Comparison of ENCODE assay signal across 25 cellular contexts in the genomic region with DNA sequence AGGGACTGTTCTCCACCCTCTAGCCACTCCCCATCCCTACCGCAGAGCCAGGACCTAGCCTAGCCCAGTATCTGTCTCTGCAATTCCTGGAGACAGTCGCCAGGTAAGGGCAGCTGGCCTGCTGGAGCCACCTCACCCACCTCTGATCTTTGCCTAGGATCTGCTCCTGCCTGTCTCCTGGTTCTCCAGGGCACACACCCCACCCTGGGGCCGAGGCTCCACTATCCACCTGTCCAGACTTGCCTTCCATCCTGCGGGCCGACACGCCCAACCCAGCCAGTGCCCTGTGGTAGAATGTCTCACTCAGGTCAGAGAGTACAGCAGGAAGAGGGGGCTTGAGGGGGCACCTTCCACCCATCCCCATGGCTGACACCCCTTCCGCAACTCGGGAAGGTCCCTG. TPM values are rescaled to one million over a fixed set of nuclear protein-coding genes. Genes with fewer than 3 reads are reported as not detected.
DNase-seq lines count a peak whose midpoint lies in the region; ATAC-seq and TF ChIP-seq lines count a peak whose summit lies in the region.
"Had no signal": no experiment of that assay in that cellular context is flagged by ENCODE, and none has a peak within 500 bp of the region (broad histone marks: within the 10 kb centered on the region; RNA-seq: fewer than 3 reads in every experiment).

No MANE protein-coding gene starts in this region.

- in situ Hi-C loops in transverse colon (cut with MboI; ENCODE audit: low pct_ligation_motif_present in 1 of 4, low pct_unique_long_range_greater_than_20kb in 1 of 4, low sequenced_read_pairs in 3 of 4) = loop anchor here in 1 of 4 donors (5.0 kb wide), 1 partner anchor 44 kb away; no protein-coding TSS in a partner anchor

- H3K36me3 ChIP-seq in RWPE2 (ENCODE audit: low read depth) (no peaks in the 10 kb centered on the region), esophagus squamous epithelium (no peaks in the 10 kb centered on the region), transverse colon (no peaks in the 10 kb centered on the region)
- H3K36me3 ChIP-seq: HAP-1, heart right ventricle had no signal

- WGBS in esophagus squamous epithelium, 2 donors = 39% methylated on average over 2 of the region's 8 CpGs; no CpG with 5 or more reads in 1 of the 2 donors
- WGBS in transverse colon (ENCODE audit: low coverage in 1 of 2), 2 donors = 81% methylated on average over 8 of the region's 8 CpGs; no CpG with 5 or more reads in 1 of the 2 donors

- H3K4me1 ChIP-seq in RWPE2 (ENCODE audit: insufficient read depth, poor library complexity, severe bottlenecking) (peaks cover 32% of the 10 kb centered on the region), esophagus squamous epithelium (peaks cover 38 to 86% (median 40%) of the 10 kb centered on the region in 3 donors), transverse colon (peaks cover 7 to 38% (median 21%) of the 10 kb centered on the region in 4 donors)
- H3K4me1 ChIP-seq: HAP-1 had no signal

- peaks cover 62% of the 10 kb centered on the region for H3K4me1 Mint-ChIP-seq in activated CD4-positive, alpha-beta T cell treated with anti-CD3 and anti-CD28 coated beads, Interleukin-2, amount 10 ng/mL, durations not matched to agents 7 days and 5 days
- peaks cover 41% of the 10 kb centered on the region for H3K4me1 Mint-ChIP-seq in activated CD4-positive, alpha-beta T cell treated with anti-CD3 and anti-CD28 coated beads for 36 hours

- POLR2A ChIA-PET in activated CD4-positive, alpha-beta T cell treated with anti-CD3 and anti-CD28 coated beads, Interleukin-2, amount 10 ng/mL, durations not matched to agents 7 days and 5 days (lab: Charles Lee) = no interaction called here
- POLR2A ChIA-PET in activated CD4-positive, alpha-beta T cell treated with anti-CD3 and anti-CD28 coated beads for 36 hours (lab: Charles Lee) = no interaction called here

- peaks cover 5% of the 10 kb centered on the region for H3K27me3 Mint-ChIP-seq in activated CD4-positive, alpha-beta T cell treated with anti-CD3 and anti-CD28 coated beads, Interleukin-2, amount 10 ng/mL, durations not matched to agents 7 days and 5 days
- H3K27me3 Mint-ChIP-seq in activated CD4-positive, alpha-beta T cell treated with anti-CD3 and anti-CD28 coated beads for 36 hours = no peaks in the 10 kb centered on the region

- no peak overlapping the region for H3K4me3 ChIP-seq in RWPE2 (ENCODE audit: severe bottlenecking)
- H3K4me3 ChIP-seq in esophagus squamous epithelium = no peak overlapping the region
- no peak overlapping the region for H3K4me3 ChIP-seq in transverse colon
- H3K4me3 ChIP-seq: HAP-1, heart right ventricle had no signal

- H3K9me3 Mint-ChIP-seq in activated CD4-positive, alpha-beta T cell treated with anti-CD3 and anti-CD28 coated beads, Interleukin-2, amount 10 ng/mL, durations not matched to agents 7 days and 5 days = no peaks in the 10 kb centered on the region
- H3K9me3 Mint-ChIP-seq in activated CD4-positive, alpha-beta T cell treated with anti-CD3 and anti-CD28 coated beads for 36 hours (ENCODE audit: low read depth) = no peaks in the 10 kb centered on the region
- H3K9me3 Mint-ChIP-seq: immature natural killer cell; stimulated activated memory B cell treated with anti-CD40 and anti-IgM and Interleukin-4, amounts not matched to agents 10 μg/mL and 1 μg/mL and 100 μg/mL, for 72 hours had no signal

- no peak overlapping the region for H3K4me3 Mint-ChIP-seq in activated CD4-positive, alpha-beta T cell treated with anti-CD3 and anti-CD28 coated beads, Interleukin-2, amount 10 ng/mL, durations not matched to agents 7 days and 5 days
- no peak overlapping the region for H3K4me3 Mint-ChIP-seq in activated CD4-positive, alpha-beta T cell treated with anti-CD3 and anti-CD28 coated beads for 36 hours
- H3K4me3 Mint-ChIP-seq: immature natural killer cell; stimulated activated memory B cell treated with anti-CD40 and anti-IgM and Interleukin-4, amounts not matched to agents 10 μg/mL and 1 μg/mL and 100 μg/mL, for 72 hours had no signal

- TF ChIP-seq POLR2A in esophagus squamous epithelium (IDR thresholded peaks at IDR 0.05) = no peak
- TF ChIP-seq POLR2A in transverse colon (IDR thresholded peaks at IDR 0.05) = no peak

- H3K27me3 ChIP-seq in RWPE2 (ENCODE audit: insufficient read depth, poor library complexity, severe bottlenecking) (no peaks in the 10 kb centered on the region), esophagus squamous epithelium (peaks cover 0 to 8% (median 0%) of the 10 kb centered on the region in 4 donors), transverse colon (no peaks in the 10 kb centered on the region)
- H3K27me3 ChIP-seq: heart right ventricle had no signal

- H3K27ac ChIP-seq in RWPE2 (ENCODE audit: poor library complexity, severe bottlenecking) = peak overlapping the region; percentile 42
- peak overlapping the region; percentile 80 to 88 (median 85) for H3K27ac ChIP-seq in esophagus squamous epithelium
- peak overlapping the region in 2 of 4 donors; percentile 22 to 60 for H3K27ac ChIP-seq in transverse colon
- H3K27ac ChIP-seq: heart right ventricle had no signal

- TF ChIP-seq CTCF in RWPE2 (IDR thresholded peaks at IDR 0.05; ENCODE audit: poor library complexity, severe bottlenecking) (no peak), esophagus squamous epithelium (IDR thresholded peaks at IDR 0.05) (no peak), transverse colon (IDR thresholded peaks at IDR 0.05) (no peak)

- DNase-seq in activated CD4-positive, alpha-beta T cell treated with anti-CD3 and anti-CD28 coated beads, Interleukin-2, amount 10 ng/mL, durations not matched to agents 7 days and 5 days = no peak
- DNase-seq in activated CD4-positive, alpha-beta T cell treated with anti-CD3 and anti-CD28 coated beads for 36 hours = no peak
- DNase-seq in RWPE2 (ENCODE audit: low spot score) (peak; percentile 91), esophagus squamous epithelium (lab: John Stamatoyannopoulos, UW) (no peak), transverse colon (peak; percentile 38)
- DNase-seq: activated effector memory CD4-positive, alpha-beta T cell treated with Interleukin-2 at 50 U/mL for 16 hours; amygdala; central memory CD4-positive, alpha-beta T cell; DMS153; GDM1; heart right ventricle; immature natural killer cell; MM.1S; NCI-H146; NCI-H2171 treated with DMSO at 0.1 percent for 48 hours; NCI-H82; nucleus accumbens; PC-3; retina had no signal

- ATAC-seq in activated CD4-positive, alpha-beta T cell treated with anti-CD3 and anti-CD28 coated beads for 36 hours = no peak
- ATAC-seq in RWPE2 (ENCODE audit: low read depth) (peak; percentile 91), HG03457 (IDR thresholded peaks at IDR 0.05; ENCODE audit: unreplicated experiment) (no peak), GM18909 (IDR thresholded peaks at IDR 0.05; ENCODE audit: poor library complexity, unreplicated experiment) (no peak), HG02623 (IDR thresholded peaks at IDR 0.05; ENCODE audit: unreplicated experiment) (no peak)
- ATAC-seq: heart right ventricle; PC-3; stimulated activated memory B cell treated with anti-CD40 and anti-IgM and Interleukin-4, amounts not matched to agents 10 μg/mL and 1 μg/mL and 100 μg/mL, for 72 hours had no signal

- CTCF ChIA-PET in activated CD4-positive, alpha-beta T cell treated with anti-CD3 and anti-CD28 coated beads, Interleukin-2, amount 10 ng/mL, durations not matched to agents 7 days and 5 days (lab: Charles Lee) = interaction anchor here (1.0 to 11.3 kb wide), 4 partner anchors 15 to 55 kb away, joined by 3 to 132 read pairs (median 31); a partner anchor contains a TSS
- CTCF ChIA-PET in activated CD4-positive, alpha-beta T cell treated with anti-CD3 and anti-CD28 coated beads for 36 hours (lab: Charles Lee) = interaction anchor here (1.2 to 1.4 kb wide), 2 partner anchors 35 to 48 kb away, joined by 3 to 4 read pairs; no protein-coding TSS in a partner anchor

- peak overlapping the region; percentile 99 for H3K27ac Mint-ChIP-seq in activated CD4-positive, alpha-beta T cell treated with anti-CD3 and anti-CD28 coated beads, Interleukin-2, amount 10 ng/mL, durations not matched to agents 7 days and 5 days
- H3K27ac Mint-ChIP-seq in activated CD4-positive, alpha-beta T cell treated with anti-CD3 and anti-CD28 coated beads for 36 hours = no peak overlapping the region
- H3K27ac Mint-ChIP-seq: stimulated activated memory B cell treated with anti-CD40 and anti-IgM and Interleukin-4, amounts not matched to agents 10 μg/mL and 1 μg/mL and 100 μg/mL, for 72 hours had no signal

- no peak for TF ChIP-seq EP300 in transverse colon (IDR thresholded peaks at IDR 0.05; ENCODE audit: low read depth)

- intact Hi-C loops in activated CD4-positive, alpha-beta T cell treated with anti-CD3 and anti-CD28 coated beads for 36 hours (cut with DNase I, micrococcal nuclease) = loop anchor here (5.0 kb wide), 2 partner anchors 131 to 341 kb away; a partner anchor contains a TSS
- intact Hi-C loops in esophagus squamous epithelium (cut with DNase I) = no loop called here
- intact Hi-C loops in transverse colon (cut with DNase I; ENCODE audit: low total_unique reads) = loop anchor here (5.0 kb wide), 1 partner anchor 41 kb away; no protein-coding TSS in a partner anchor

- H3K9me3 ChIP-seq in RWPE2 (ENCODE audit: severe bottlenecking) = no peaks in the 10 kb centered on the region
- H3K9me3 ChIP-seq in esophagus squamous epithelium = no peaks in the 10 kb centered on the region
- no peaks in the 10 kb centered on the region for H3K9me3 ChIP-seq in transverse colon
- H3K9me3 ChIP-seq: HAP-1, heart right ventricle had no signal

- no peaks in the 10 kb centered on the region for H3K36me3 Mint-ChIP-seq in activated CD4-positive, alpha-beta T cell treated with anti-CD3 and anti-CD28 coated beads, Interleukin-2, amount 10 ng/mL, durations not matched to agents 7 days and 5 days (ENCODE audit: low read depth)
- no peaks in the 10 kb centered on the region for H3K36me3 Mint-ChIP-seq in activated CD4-positive, alpha-beta T cell treated with anti-CD3 and anti-CD28 coated beads for 36 hours (ENCODE audit: low read depth)
- H3K36me3 Mint-ChIP-seq: immature natural killer cell; stimulated activated memory B cell treated with anti-CD40 and anti-IgM and Interleukin-4, amounts not matched to agents 10 μg/mL and 1 μg/mL and 100 μg/mL, for 72 hours had no signal

RNA-seq across cellular contexts. Expression of a gene that starts 15.7 kb away (rescaled TPM):
- under 1 TPM; 0.23 to 0.35 TPM for total RNA-seq in activated CD4-positive, alpha-beta T cell treated with anti-CD3 and anti-CD28 coated beads, Interleukin-2, amount 10 ng/mL, durations not matched to agents 7 days and 5 days
- total RNA-seq in activated CD4-positive, alpha-beta T cell treated with anti-CD3 and anti-CD28 coated beads for 36 hours = not detected
- under 1 TPM in 2 of 4 donors, not detected in 2; 0.15 to 0.57 TPM for total RNA-seq in esophagus squamous epithelium
- 100 to 1,000 TPM in 1 of 4 donors, 10 to 100 TPM in 3; 11.9 to 207 (median 27.7) TPM for total RNA-seq in transverse colon
- total RNA-seq: A172, PC-3 had no signal

RNA-seq across cellular contexts. Expression of a gene that starts 29.3 kb away (rescaled TPM):
- 100 to 1,000 TPM; 190 to 194 TPM for total RNA-seq in activated CD4-positive, alpha-beta T cell treated with anti-CD3 and anti-CD28 coated beads, Interleukin-2, amount 10 ng/mL, durations not matched to agents 7 days and 5 days
- total RNA-seq in activated CD4-positive, alpha-beta T cell treated with anti-CD3 and anti-CD28 coated beads for 36 hours = 10 to 100 TPM in 1 of 2 experiments, 1 to 10 TPM in 1; 8.5 to 11.3 TPM
- 1,000 to 10,000 TPM; 1,484 to 2,988 (median 2,291) TPM for total RNA-seq in esophagus squamous epithelium
- total RNA-seq in transverse colon = 10 to 100 TPM in 3 of 4 donors, 1 to 10 TPM in 1; 7.1 to 15.3 (median 12.4) TPM

RNA-seq across cellular contexts. Expression of a gene that starts 55.6 kb away (rescaled TPM):
- total RNA-seq in activated CD4-positive, alpha-beta T cell treated with anti-CD3 and anti-CD28 coated beads, Interleukin-2, amount 10 ng/mL, durations not matched to agents 7 days and 5 days = 10 to 100 TPM; 36.2 to 37.7 TPM
- 10 to 100 TPM; 39.0 to 39.4 TPM for total RNA-seq in activated CD4-positive, alpha-beta T cell treated with anti-CD3 and anti-CD28 coated beads for 36 hours
- total RNA-seq in esophagus squamous epithelium (10 to 100 TPM; 23.6 to 43.7 (median 38.3) TPM), transverse colon (10 to 100 TPM in 3 of 4 donors, 1 to 10 TPM in 1; 8.9 to 29.1 (median 12.7) TPM)

Comparison
In these comparisons a context has a peak if more than half of its experiments do, and no peak if none do; other contexts are left out.
1. RNA of a gene that starts 29.3 kb away (total RNA-seq): 1,484 to 2,988 TPM in esophagus squamous epithelium and 190 to 194 TPM in activated CD4-positive, alpha-beta T cell treated with anti-CD3 and anti-CD28 coated beads, Interleukin-2, amount 10 ng/mL, durations not matched to agents 7 days and 5 days; 7.1 to 15.3 TPM in transverse colon and 8.5 to 11.3 TPM in activated CD4-positive, alpha-beta T cell treated with anti-CD3 and anti-CD28 coated beads for 36 hours; every median in the first group is over 10 times any median in the second.
2. DNase-seq: peak in RWPE2 (single experiment) and transverse colon (single experiment); none in activated CD4-positive, alpha-beta T cell treated with anti-CD3 and anti-CD28 coated beads, Interleukin-2, amount 10 ng/mL, durations not matched to agents 7 days and 5 days (single experiment), activated CD4-positive, alpha-beta T cell treated with anti-CD3 and anti-CD28 coated beads for 36 hours (single experiment) and esophagus squamous epithelium (single experiment).
3. RNA of a gene that starts 15.7 kb away (total RNA-seq): 11.9 to 207 TPM in transverse colon; 0.23 to 0.35 TPM in activated CD4-positive, alpha-beta T cell treated with anti-CD3 and anti-CD28 coated beads, Interleukin-2, amount 10 ng/mL, durations not matched to agents 7 days and 5 days, not detected in activated CD4-positive, alpha-beta T cell treated with anti-CD3 and anti-CD28 coated beads for 36 hours and 0.15 to 0.57 TPM in esophagus squamous epithelium; every median in the first group is over 4 times any median in the second.